13 cellular contexts compared by ENCODE assay signal in genomic region chr17:46727572-46728348, GRCh38.
DNase-seq lines count a peak whose midpoint lies in the region; ATAC-seq, FAIRE-seq and TF ChIP-seq lines count a peak whose summit lies in the region.
"Had no signal": no experiment of that assay in that cellular context is flagged by ENCODE, and none has a peak within 500 bp of the region (broad histone marks: within the 10 kb centered on the region; RNA-seq: fewer than 3 reads in every experiment).

No MANE protein-coding gene starts in this region.

- peaks cover 46% of the 10 kb centered on the region for H3K36me3 ChIP-seq in adipocyte (ENCODE audit: control insufficient read depth, insufficient read depth, low read length, severe bottlenecking)

- TF ChIP-seq CTCF in HFFc6 (IDR thresholded peaks at IDR 0.05) (no peak), foreskin keratinocyte (conservative IDR thresholded peaks at IDR 0.05) (no peak)

- FAIRE-seq in urothelium cell line (lab: Jason Lieb, UNC) = no peak

- DNase-seq in HFFc6 = peak; percentile 89
- DNase-seq in adipocyte (ENCODE audit: low read depth) = peak; percentile 57
- peak; percentile 77 to 90 for DNase-seq in foreskin keratinocyte
- peak; percentile 48 for DNase-seq in urothelium cell line (ENCODE audit: low spot score)
- DNase-seq in activated T-cell treated with anti-CD3 and anti-CD28 coated beads, Interleukin-2, amount 50 U/mL, for 1 hour = no peak
- DNase-seq in islet precursor cell = no peak
- DNase-seq: activated CD8-positive, alpha-beta memory T cell treated with anti-CD3 and anti-CD28 coated beads for 24 hours; activated naive CD4-positive, alpha-beta T cell treated with anti-CD3 and anti-CD28 coated beads, Interleukin-2, amount 10 ng/mL, durations not matched to agents 7 days and 5 days; hypothalamus; NCI-H2171 treated with DMSO at 0.1 percent for 48 hours; OCI-M1; substantia nigra had no signal

- H3K9me3 Mint-ChIP-seq in HFFc6 = no peaks in the 10 kb centered on the region
- H3K9me3 Mint-ChIP-seq: activated naive CD4-positive, alpha-beta T cell treated with anti-CD3 and anti-CD28 coated beads, Interleukin-2, amount 10 ng/mL, durations not matched to agents 7 days and 5 days had no signal

- H3K27ac Mint-ChIP-seq in HFFc6 = peak overlapping the region; percentile 91
- H3K27ac Mint-ChIP-seq: activated naive CD4-positive, alpha-beta T cell treated with anti-CD3 and anti-CD28 coated beads, Interleukin-2, amount 10 ng/mL, durations not matched to agents 7 days and 5 days had no signal

- peak overlapping the region; percentile 25 for H3K27ac ChIP-seq in foreskin keratinocyte

- H3K9me3 ChIP-seq in adipocyte (ENCODE audit: control insufficient read depth, low read length) = peaks cover 4% of the 10 kb centered on the region

- H3K27me3 Mint-ChIP-seq in HFFc6 (ENCODE audit: insufficient read depth) = no peaks in the 10 kb centered on the region; the same call in none of the 2 replicates
- H3K27me3 Mint-ChIP-seq: activated naive CD4-positive, alpha-beta T cell treated with anti-CD3 and anti-CD28 coated beads, Interleukin-2, amount 10 ng/mL, durations not matched to agents 7 days and 5 days had no signal

- H3K36me3 Mint-ChIP-seq in HFFc6 (ENCODE audit: low read depth) = peaks cover 49% of the 10 kb centered on the region

- H3K4me3 ChIP-seq in adipocyte (ENCODE audit: low read length) = no peak overlapping the region

- H3K4me3 Mint-ChIP-seq in HFFc6 = peak overlapping the region; percentile 68
- H3K4me3 Mint-ChIP-seq: activated naive CD4-positive, alpha-beta T cell treated with anti-CD3 and anti-CD28 coated beads, Interleukin-2, amount 10 ng/mL, durations not matched to agents 7 days and 5 days had no signal

- peaks cover 19% of the 10 kb centered on the region for H3K4me1 ChIP-seq in adipocyte (ENCODE audit: control insufficient read depth, insufficient read depth, low read length)
- H3K4me1 ChIP-seq in foreskin keratinocyte = peaks cover 60% of the 10 kb centered on the region

- peaks cover 81% of the 10 kb centered on the region for H3K4me1 Mint-ChIP-seq in HFFc6 (ENCODE audit: low read depth)
- H3K4me1 Mint-ChIP-seq: activated naive CD4-positive, alpha-beta T cell treated with anti-CD3 and anti-CD28 coated beads, Interleukin-2, amount 10 ng/mL, durations not matched to agents 7 days and 5 days had no signal

- H3K9ac ChIP-seq in adipocyte (ENCODE audit: low read length) = no peak overlapping the region

- H3K27me3 ChIP-seq in adipocyte (replicated peaks; ENCODE audit: control insufficient read depth, insufficient read depth, low read length) (no peaks in the 10 kb centered on the region), foreskin keratinocyte (no peaks in the 10 kb centered on the region)

- ATAC-seq in foreskin keratinocyte (peak; percentile 87), HG02970 (IDR thresholded peaks at IDR 0.05; ENCODE audit: low FRiP score, unreplicated experiment) (no peak)

Comparison
In these comparisons a context has a peak if more than half of its experiments do, and no peak if none do; other contexts are left out.
1. DNase-seq: peak in HFFc6 (single experiment), adipocyte (single experiment), foreskin keratinocyte (2 of 2) and urothelium cell line (single experiment); none in activated T-cell treated with anti-CD3 and anti-CD28 coated beads, Interleukin-2, amount 50 U/mL, for 1 hour (single experiment) and islet precursor cell (single experiment).